ENCODE assay signal across 8 cellular contexts in the genomic region with DNA sequence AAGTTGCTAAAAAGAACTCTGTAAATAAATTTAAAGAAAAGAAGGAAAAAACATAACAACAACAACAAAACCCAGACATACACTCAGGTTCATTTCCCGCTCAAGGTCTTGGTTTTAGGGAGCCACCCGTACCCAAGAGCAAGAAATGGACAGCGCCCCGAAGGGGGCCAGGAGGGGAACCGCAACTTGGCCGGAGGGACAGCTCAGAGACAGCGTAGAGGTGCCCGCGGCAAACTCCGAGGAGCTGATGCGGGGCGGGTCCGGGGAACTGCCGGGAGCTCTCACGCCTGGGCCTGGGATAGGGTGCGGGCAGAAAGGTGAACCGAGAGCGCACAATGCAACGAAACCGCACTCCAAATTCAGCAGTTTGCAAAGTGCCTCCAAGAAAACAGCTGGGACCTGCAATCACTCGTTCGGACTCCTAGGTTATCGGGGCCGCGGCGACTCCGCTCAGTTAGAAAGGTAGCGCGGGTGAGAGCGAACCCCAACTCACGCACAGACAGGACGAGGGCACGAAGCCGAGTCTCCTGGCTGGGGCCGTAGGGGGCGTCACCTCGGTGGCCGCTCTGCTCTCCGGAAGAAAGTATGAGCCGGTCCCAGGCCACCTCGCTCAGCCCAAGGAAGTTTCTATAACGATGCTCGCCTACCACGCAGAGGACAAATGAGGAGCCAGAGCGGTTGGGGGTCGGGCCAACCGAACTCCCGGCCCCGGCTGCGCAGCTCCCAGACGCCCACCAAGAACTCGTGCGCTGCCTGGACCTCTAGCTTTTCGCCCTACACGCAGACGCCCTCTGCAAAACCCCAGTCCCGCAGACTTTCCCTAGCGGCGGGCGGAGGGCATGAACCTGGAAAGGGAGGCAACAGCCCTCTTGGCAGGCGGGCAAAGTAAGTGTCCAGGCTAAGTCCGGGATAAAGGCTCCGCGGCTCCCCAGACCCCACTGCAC. TPM values are rescaled to one million over a fixed set of nuclear protein-coding genes. Genes with fewer than 3 reads are reported as not detected.
DNase-seq lines count a peak whose midpoint lies in the region; ATAC-seq and TF ChIP-seq lines count a peak whose summit lies in the region.

No MANE protein-coding gene starts in this region.

- in situ Hi-C loops in Caki2 (cut with HindIII; ENCODE audit: low pct_unique_long_range_greater_than_20kb, low sequenced_read_pairs) = no loop called here
- in situ Hi-C loops in G401 (cut with HindIII; ENCODE audit: low sequenced_read_pairs) = no loop called here

- TF ChIP-seq CTCF in MM.1S (IDR thresholded peaks at IDR 0.05; ENCODE audit: low read length) = peak; percentile 55
- TF ChIP-seq CTCF in adrenal gland (IDR thresholded peaks at IDR 0.05) = peak in 3 of 6 experiments; percentile 15 to 44 (median 36)

- peaks cover 61% of the 10 kb centered on the region for H3K79me2 ChIP-seq in MM.1S (ENCODE audit: low read length)

- H3K9ac ChIP-seq in MM.1S (ENCODE audit: low read length) = peak overlapping the region; percentile 86

- peak overlapping the region; percentile 94 for H3K4me3 ChIP-seq in MM.1S (ENCODE audit: low read length)
- H3K4me3 ChIP-seq in adrenal gland = peak overlapping the region in 3 of 4 donors; percentile 2 to 59 (median 31)

- no peak for ATAC-seq in HG02588 (IDR thresholded peaks at IDR 0.05; ENCODE audit: unreplicated experiment)

- H4K20me1 ChIP-seq in MM.1S (ENCODE audit: insufficient read depth, low read length) = no peaks in the 10 kb centered on the region

- H3K9me3 ChIP-seq in MM.1S (replicated peaks; ENCODE audit: insufficient read depth, low read length) (no peaks in the 10 kb centered on the region), adrenal gland (replicated peaks in 1 of 3) (no peaks in the 10 kb centered on the region)

- no peaks in the 10 kb centered on the region for H3K9me2 ChIP-seq in MM.1S (replicated peaks; ENCODE audit: insufficient read depth, low read length)

- H3K27ac ChIP-seq in MM.1S (ENCODE audit: low read length) (peak overlapping the region; percentile 86; the same call in 1 of the 2 replicates), adrenal gland (peak overlapping the region in 1 of 5 donors; percentile 31)

- H3K36me3 ChIP-seq in MM.1S (replicated peaks; ENCODE audit: insufficient read depth, low read length) (no peaks in the 10 kb centered on the region; the same call in 1 of the 2 replicates), adrenal gland (replicated peaks in 1 of 2) (no peaks in the 10 kb centered on the region)

- intact Hi-C loops in adrenal gland (cut with DNase I) = no loop called here

- WGBS in adrenal gland, 4 donors = 2 to 4% (median 3%) methylated on average over 16 to 64 of the region's 64 CpGs

- DNase-seq in Caki2 (ENCODE audit: low read depth) (peak; percentile 51), MM.1S (peak; percentile 78), adrenal gland (peak in 6 of 7 donors; percentile 27 to 51 (median 45)), hypothalamus (lab: John Stamatoyannopoulos, UW) (peak in 27 of 51 donors; percentile 2 to 30 (median 11)), retina (peak; percentile 82), Ammon's horn (ENCODE audit: low spot score) (no peak), G401 (ENCODE audit: low spot score) (no peak)

- no peaks in the 10 kb centered on the region for H3K27me3 ChIP-seq in MM.1S (replicated peaks; ENCODE audit: insufficient read depth, low read length)
- H3K27me3 ChIP-seq in adrenal gland = peaks cover 34% of the 10 kb centered on the region

- peak overlapping the region; percentile 67 for H3K4me2 ChIP-seq in MM.1S (ENCODE audit: low read depth, low read length)

- H3K4me1 ChIP-seq in MM.1S (ENCODE audit: low read length) = peaks cover 26% of the 10 kb centered on the region; the same call in 1 of the 2 replicates
- peaks cover 15 to 21% of the 10 kb centered on the region in 2 donors for H3K4me1 ChIP-seq in adrenal gland (replicated peaks in 1 of 2)

- peak in 1 of 2 donors; percentile 12 for TF ChIP-seq POLR2A in adrenal gland (IDR thresholded peaks at IDR 0.05)

- H3F3A ChIP-seq in MM.1S (ENCODE audit: insufficient read depth, low read length) = peaks cover 45% of the 10 kb centered on the region

- H2AFZ ChIP-seq in MM.1S (ENCODE audit: low read length) = peak overlapping the region; percentile 84

RNA-seq across cellular contexts. Expression of a gene that starts 1.4 kb away (rescaled TPM):
- 2.0 and 2.1 TPM in 2 replicates for total RNA-seq in Caki2 (2014; rRNA removed; shearing (Covaris generic); ENCODE audit: low replicate concordance)
- total RNA-seq in adrenal gland = 1 to 10 TPM in 6 of 8 donors, under 1 TPM in 2; 0.26 to 6.9 (median 2.3) TPM
- polyA plus RNA-seq in adrenal gland = 1 to 10 TPM in 2 of 3 donors, under 1 TPM in 1; 0.40 to 2.8 (median 1.1) TPM
- not detected in 2 replicates for total RNA-seq in G401 (2014; rRNA removed; shearing (Covaris generic))

Comparison
In these comparisons a context has a peak if more than half of its experiments do, and no peak if none do; other contexts are left out.
1. DNase-seq: peak in Caki2 (single experiment), MM.1S (single experiment), adrenal gland (6 of 7), hypothalamus (27 of 51) and retina (single experiment); none in Ammon's horn (single experiment) and G401 (single experiment).